ENCODE assay signal across 15 cellular contexts in genomic region chr2:120257522-120257921, GRCh38. TPM values are rescaled to one million over a fixed set of nuclear protein-coding genes. Genes with fewer than 3 reads are reported as not detected.
DNase-seq lines count a peak whose midpoint lies in the region; ATAC-seq, FAIRE-seq and TF ChIP-seq lines count a peak whose summit lies in the region.
"Had no signal": no experiment of that assay in that cellular context is flagged by ENCODE, and none has a peak within 500 bp of the region (broad histone marks: within the 10 kb centered on the region; RNA-seq: fewer than 3 reads in every experiment).

No MANE protein-coding gene starts in this region.

- no peak for DNase-seq in activated CD4-positive, alpha-beta memory T cell treated with anti-CD3 and anti-CD28 coated beads, Interleukin-2, amount 10 ng/mL, durations not matched to agents 7 days and 5 days
- no peak for DNase-seq in activated CD4-positive, alpha-beta memory T cell treated with anti-CD3 and anti-CD28 coated beads for 36 hours
- peak; percentile 51 for DNase-seq in NB4 (ENCODE audit: low read depth)
- peak in 1 of 4 experiments; percentile 64 for DNase-seq in K562 (ENCODE audit: extremely low read depth in 1 of 4, low spot score in 3 of 4)
- no peak for DNase-seq in cortex of kidney (lab: John Stamatoyannopoulos, UW)
- no peak for DNase-seq in SW480 (ENCODE audit: low spot score)
- DNase-seq in NCI-H774 (lab: John Stamatoyannopoulos, UW): no peak
- DNase-seq: activated CD4-positive, CD25-positive, alpha-beta regulatory T cell; activated CD8-positive, alpha-beta memory T cell treated with anti-CD3 and anti-CD28 coated beads, Interleukin-2, amount 50 U/mL, for 48 hours; activated naive CD8-positive, alpha-beta T cell treated with anti-CD3 and anti-CD28 coated beads, Interleukin-2, amount 10 ng/mL, durations not matched to agents 7 days and 5 days; gastrocnemius medialis; GOT3; NCI-H2029 had no signal

- peak overlapping the region; percentile 25; the same call in 1 of the 3 replicates for H3K27ac ChIP-seq in K562 (ENCODE audit: extremely low read depth, low read depth, low read length)
- H3K27ac ChIP-seq: gastrocnemius medialis, SJSA1 had no signal

- H3K4me1 ChIP-seq in K562 (replicated peaks in 1 of 2; ENCODE audit: control insufficient read depth in 2 of 2, insufficient read depth in 2 of 2, low read length in 2 of 2): peaks cover 23 to 39% of the 10 kb centered on the region in 2 experiments

- in situ Hi-C loops in K562 (cut with MboI): no loop called here

- no peak overlapping the region for H3K4me3 Mint-ChIP-seq in activated CD4-positive, alpha-beta memory T cell treated with anti-CD3 and anti-CD28 coated beads, Interleukin-2, amount 10 ng/mL, durations not matched to agents 7 days and 5 days
- H3K4me3 Mint-ChIP-seq in activated CD4-positive, alpha-beta memory T cell treated with anti-CD3 and anti-CD28 coated beads for 36 hours: no peak overlapping the region
- peak overlapping the region; percentile 27 for H3K4me3 Mint-ChIP-seq in stimulated activated memory B cell treated with anti-CD40 and anti-IgM and Interleukin-4, amounts not matched to agents 10 μg/mL and 1 μg/mL and 100 μg/mL, for 72 hours
- H3K4me3 Mint-ChIP-seq: activated naive CD8-positive, alpha-beta T cell treated with anti-CD3 and anti-CD28 coated beads, Interleukin-2, amount 10 ng/mL, durations not matched to agents 7 days and 5 days had no signal

- BruUV-seq in K562 (replicated peaks; lab: Mats Ljungman, UMichigan): no TSS peak

- H3K27me3 ChIP-seq in K562 (ENCODE audit: control insufficient read depth in 2 of 2, insufficient read depth in 2 of 2, low read length in 2 of 2): no peaks in the 10 kb centered on the region
- H3K27me3 ChIP-seq: gastrocnemius medialis, SJSA1 had no signal

- WGBS in K562 (ENCODE audit: insufficient coverage, low coverage, missing lambda C conversion rate): 0% methylated on average over 1 of the region's 1 CpG

- POLR2A ChIA-PET in activated CD4-positive, alpha-beta memory T cell treated with anti-CD3 and anti-CD28 coated beads, Interleukin-2, amount 10 ng/mL, durations not matched to agents 7 days and 5 days (lab: Charles Lee): interaction anchor here (0.9 to 1.0 kb wide), 3 partner anchors 26 to 34 kb away, joined by 3 to 5 read pairs (median 3); partner anchors contain the start of gene TMEM185B
- POLR2A ChIA-PET in activated CD4-positive, alpha-beta memory T cell treated with anti-CD3 and anti-CD28 coated beads for 36 hours (lab: Charles Lee): interaction anchor here (1.5 kb wide), 1 partner anchor 26 kb away, joined by 7 read pairs; no protein-coding TSS in a partner anchor
- POLR2A ChIA-PET in K562 (lab: Yijun Ruan, JAX): interaction anchor here (1.1 to 1.8 kb wide), 3 partner anchors 11 to 35 kb away, joined by 3 to 4 read pairs (median 3); no protein-coding TSS in a partner anchor

- H3K79me2 ChIP-seq in K562 (ENCODE audit: control insufficient read depth, insufficient read depth, low read length): peaks cover 68% of the 10 kb centered on the region

- intact Hi-C loops in activated CD4-positive, alpha-beta memory T cell treated with anti-CD3 and anti-CD28 coated beads for 36 hours (cut with micrococcal nuclease): no loop called here
- intact Hi-C loops in K562 (cut with micrococcal nuclease): no loop called here

- H4K20me1 ChIP-seq in K562 (replicated peaks; ENCODE audit: control insufficient read depth, insufficient read depth, low read length): peaks cover 13% of the 10 kb centered on the region

- no peak for ATAC-seq in K562
- ATAC-seq in stimulated activated memory B cell treated with anti-CD40 and anti-IgM and Interleukin-4, amounts not matched to agents 10 μg/mL and 1 μg/mL and 100 μg/mL, for 72 hours: no peak
- ATAC-seq: gastrocnemius medialis had no signal

- no peaks in the 10 kb centered on the region for H3K27me3 Mint-ChIP-seq in activated CD4-positive, alpha-beta memory T cell treated with anti-CD3 and anti-CD28 coated beads, Interleukin-2, amount 10 ng/mL, durations not matched to agents 7 days and 5 days
- no peaks in the 10 kb centered on the region for H3K27me3 Mint-ChIP-seq in activated CD4-positive, alpha-beta memory T cell treated with anti-CD3 and anti-CD28 coated beads for 36 hours
- no peaks in the 10 kb centered on the region for H3K27me3 Mint-ChIP-seq in stimulated activated memory B cell treated with anti-CD40 and anti-IgM and Interleukin-4, amounts not matched to agents 10 μg/mL and 1 μg/mL and 100 μg/mL, for 72 hours
- H3K27me3 Mint-ChIP-seq: activated naive CD8-positive, alpha-beta T cell treated with anti-CD3 and anti-CD28 coated beads, Interleukin-2, amount 10 ng/mL, durations not matched to agents 7 days and 5 days had no signal

- peaks cover 54% of the 10 kb centered on the region for H3K4me1 Mint-ChIP-seq in activated CD4-positive, alpha-beta memory T cell treated with anti-CD3 and anti-CD28 coated beads, Interleukin-2, amount 10 ng/mL, durations not matched to agents 7 days and 5 days
- H3K4me1 Mint-ChIP-seq in activated CD4-positive, alpha-beta memory T cell treated with anti-CD3 and anti-CD28 coated beads for 36 hours (ENCODE audit: low read depth): peaks cover 48% of the 10 kb centered on the region
- H3K4me1 Mint-ChIP-seq in stimulated activated memory B cell treated with anti-CD40 and anti-IgM and Interleukin-4, amounts not matched to agents 10 μg/mL and 1 μg/mL and 100 μg/mL, for 72 hours: peaks cover 54% of the 10 kb centered on the region

- no peak for TF ChIP-seq RAD21 in K562 (CRISPR knock-in tag; conservative IDR thresholded peaks at IDR 0.05 in 1 of 2, IDR thresholded peaks at IDR 0.05 in 1 of 2)

- TF ChIP-seq CTCF in NB4 (IDR thresholded peaks at IDR 0.05; ENCODE audit: low read depth, low read length) (no peak), K562 (IDR thresholded peaks at IDR 0.05 in 2 of 3, conservative IDR thresholded peaks at IDR 0.05 in 1 of 3; ENCODE audit: insufficient read depth in 2 of 3, low read depth in 1 of 3, low read length in 3 of 3) (no peak)

- no peak for TF ChIP-seq EP300 in K562 (IDR thresholded peaks at IDR 0.05; ENCODE audit: low read length)

- H3K9me3 ChIP-seq in K562 (replicated peaks; ENCODE audit: control insufficient read depth, insufficient read depth, low read depth, low read length): peaks cover 2% of the 10 kb centered on the region; the same call in 1 of the 2 replicates
- H3K9me3 ChIP-seq: gastrocnemius medialis had no signal

- peaks cover 56% of the 10 kb centered on the region for H3K36me3 Mint-ChIP-seq in activated CD4-positive, alpha-beta memory T cell treated with anti-CD3 and anti-CD28 coated beads, Interleukin-2, amount 10 ng/mL, durations not matched to agents 7 days and 5 days (ENCODE audit: low read depth)
- H3K36me3 Mint-ChIP-seq in activated CD4-positive, alpha-beta memory T cell treated with anti-CD3 and anti-CD28 coated beads for 36 hours: peaks cover 32% of the 10 kb centered on the region
- H3K36me3 Mint-ChIP-seq in stimulated activated memory B cell treated with anti-CD40 and anti-IgM and Interleukin-4, amounts not matched to agents 10 μg/mL and 1 μg/mL and 100 μg/mL, for 72 hours: peaks cover 44% of the 10 kb centered on the region

- H3K27ac Mint-ChIP-seq in activated CD4-positive, alpha-beta memory T cell treated with anti-CD3 and anti-CD28 coated beads, Interleukin-2, amount 10 ng/mL, durations not matched to agents 7 days and 5 days: peak overlapping the region; percentile 60
- no peak overlapping the region for H3K27ac Mint-ChIP-seq in activated CD4-positive, alpha-beta memory T cell treated with anti-CD3 and anti-CD28 coated beads for 36 hours
- H3K27ac Mint-ChIP-seq in stimulated activated memory B cell treated with anti-CD40 and anti-IgM and Interleukin-4, amounts not matched to agents 10 μg/mL and 1 μg/mL and 100 μg/mL, for 72 hours: peak overlapping the region; percentile 67

- CTCF ChIA-PET in activated CD4-positive, alpha-beta memory T cell treated with anti-CD3 and anti-CD28 coated beads, Interleukin-2, amount 10 ng/mL, durations not matched to agents 7 days and 5 days (lab: Charles Lee): interaction anchor here (1.0 to 3.4 kb wide), 5 partner anchors 9 to 83 kb away, joined by 3 to 18 read pairs (median 4); no protein-coding TSS in a partner anchor
- CTCF ChIA-PET in activated CD4-positive, alpha-beta memory T cell treated with anti-CD3 and anti-CD28 coated beads for 36 hours (lab: Charles Lee): interaction anchor here (1.2 to 1.4 kb wide), 2 partner anchors 26 to 55 kb away, joined by 3 read pairs; no protein-coding TSS in a partner anchor
- CTCF ChIA-PET in K562 (lab: Yijun Ruan, JAX; ENCODE audit: low intra/inter-chr PET ratio): no interaction called here

- peaks cover 7% of the 10 kb centered on the region; the same call in 2 of the 3 replicates for H3K36me3 ChIP-seq in K562 (ENCODE audit: control insufficient read depth, insufficient read depth, low read length)
- H3K36me3 ChIP-seq: gastrocnemius medialis had no signal

- H3K9me3 Mint-ChIP-seq in activated CD4-positive, alpha-beta memory T cell treated with anti-CD3 and anti-CD28 coated beads, Interleukin-2, amount 10 ng/mL, durations not matched to agents 7 days and 5 days: peaks cover 11% of the 10 kb centered on the region
- H3K9me3 Mint-ChIP-seq in activated CD4-positive, alpha-beta memory T cell treated with anti-CD3 and anti-CD28 coated beads for 36 hours: peaks cover 10% of the 10 kb centered on the region
- H3K9me3 Mint-ChIP-seq in stimulated activated memory B cell treated with anti-CD40 and anti-IgM and Interleukin-4, amounts not matched to agents 10 μg/mL and 1 μg/mL and 100 μg/mL, for 72 hours: peaks cover 12% of the 10 kb centered on the region

- TF ChIP-seq POLR2A in NB4 (IDR thresholded peaks at IDR 0.05; ENCODE audit: extremely low read depth, insufficient read length) (no peak), K562 (conservative IDR thresholded peaks at IDR 0.05) (no peak)

- no peak overlapping the region for H2AFZ ChIP-seq in K562 (ENCODE audit: low read depth, low read length)

- no peak overlapping the region for H3K4me2 ChIP-seq in K562 (ENCODE audit: insufficient read depth, low read length)

- no peak overlapping the region for H3K9ac ChIP-seq in K562 (ENCODE audit: insufficient read depth in 1 of 2, low read depth in 2 of 2, low read length in 2 of 2)

- H3K4me3 ChIP-seq in NB4 (ENCODE audit: low read depth, low read length) (peak overlapping the region; percentile 2), K562 (no peak overlapping the region)
- H3K4me3 ChIP-seq: gastrocnemius medialis, SJSA1 had no signal

- FAIRE-seq in K562 (lab: Jason Lieb, UNC): no peak

- no peaks in the 10 kb centered on the region for H3K9me1 ChIP-seq in K562 (ENCODE audit: control insufficient read depth, insufficient read depth, low read length)

RNA-seq across cellular contexts. Expression of gene RALB, which starts 4.9 kb away (rescaled TPM):
- 10 to 100 TPM; 59.2 to 59.3 TPM for total RNA-seq in activated CD4-positive, alpha-beta memory T cell treated with anti-CD3 and anti-CD28 coated beads, Interleukin-2, amount 10 ng/mL, durations not matched to agents 7 days and 5 days
- total RNA-seq in activated CD4-positive, alpha-beta memory T cell treated with anti-CD3 and anti-CD28 coated beads for 36 hours: 10 to 100 TPM; 52.5 to 52.9 TPM
- total RNA-seq in K562 (2011; cell fraction: chromatin; rRNA removed; ENCODE audit: low replicate concordance): 8.4 and 11.1 TPM in 2 replicates
- total RNA-seq in K562 (2011; cell fraction: nucleolus; rRNA removed): 7.0 and 9.2 TPM in 2 replicates
- 10.0 and 20.5 TPM in 2 replicates for total RNA-seq in K562 (2011; cell fraction: nucleoplasm; rRNA removed)
- 32.6 and 38.2 TPM in 2 replicates for total RNA-seq in K562 (2014; rRNA removed)
- total RNA-seq in K562 (2014; rRNA removed; fragmentation: Illumina TruSeq; extraction: Trizol): 38.4 and 42.0 TPM in 2 replicates
- 58.1 and 65.6 TPM in 2 replicates for total RNA-seq in K562 (2015; rRNA removed; fragmentation: Illumina TruSeq; extraction: Trizol)
- total RNA-seq in K562 (2021): 30.9 and 31.6 TPM in 2 replicates
- 53.5 and 64.2 TPM in 2 replicates for polyA plus RNA-seq in K562 (2011; rRNA removed)
- polyA plus RNA-seq in K562 (2011; cell fraction: cytosol; rRNA removed): 26.9 and 46.9 TPM in 2 replicates
- 11.6 and 15.0 TPM in 2 replicates for polyA plus RNA-seq in K562 (2011; cell fraction: nucleus; rRNA removed)
- 67.0 TPM in 2 replicates for polyA plus RNA-seq in K562 (2012)
- 48.1 and 56.8 TPM in 2 replicates for polyA plus RNA-seq in K562 (2014; fragmentation: Illumina TruSeq; extraction: Trizol)
- 10 to 100 TPM; 14.8 to 29.9 TPM for polyA plus RNA-seq in K562 (2014; fragmentation: Nextera tagmentation; extraction: Ambion mirVana)
- 41.1 and 46.6 TPM in 2 replicates for polyA plus RNA-seq in K562 (2014; rRNA removed)
- polyA minus RNA-seq in K562 (2011; rRNA and poly(A)+ RNA removed): 38.1 and 47.9 TPM in 2 replicates
- polyA minus RNA-seq in K562 (2011; cell fraction: cytosol; rRNA and poly(A)+ RNA removed): 17.7 and 19.5 TPM in 2 replicates
- polyA minus RNA-seq in K562 (2011; cell fraction: nucleus; rRNA and poly(A)+ RNA removed): 7.8 and 12.8 TPM in 2 replicates

RNA-seq across cellular contexts. Expression of gene TMEM185B, which starts 34.3 kb away (rescaled TPM):
- total RNA-seq in activated CD4-positive, alpha-beta memory T cell treated with anti-CD3 and anti-CD28 coated beads, Interleukin-2, amount 10 ng/mL, durations not matched to agents 7 days and 5 days: 10 to 100 TPM; 19.2 to 21.8 TPM
- 10 to 100 TPM; 19.4 to 19.7 TPM for total RNA-seq in activated CD4-positive, alpha-beta memory T cell treated with anti-CD3 and anti-CD28 coated beads for 36 hours
- 24.9 and 37.8 TPM in 2 replicates for total RNA-seq in K562 (2011; cell fraction: chromatin; rRNA removed; ENCODE audit: low replicate concordance)
- total RNA-seq in K562 (2011; cell fraction: nucleolus; rRNA removed): 22.9 and 35.9 TPM in 2 replicates
- total RNA-seq in K562 (2011; cell fraction: nucleoplasm; rRNA removed): 26.7 and 29.2 TPM in 2 replicates
- 17.8 and 26.9 TPM in 2 replicates for total RNA-seq in K562 (2014; rRNA removed)
- total RNA-seq in K562 (2014; rRNA removed; fragmentation: Illumina TruSeq; extraction: Trizol): 11.2 TPM in 2 replicates
- 11.5 and 11.6 TPM in 2 replicates for total RNA-seq in K562 (2015; rRNA removed; fragmentation: Illumina TruSeq; extraction: Trizol)
- total RNA-seq in K562 (2021): 26.3 and 27.3 TPM in 2 replicates
- 8.7 and 12.1 TPM in 2 replicates for polyA plus RNA-seq in K562 (2011; rRNA removed)
- polyA plus RNA-seq in K562 (2011; cell fraction: cytosol; rRNA removed): 10.8 and 16.1 TPM in 2 replicates
- 19.2 and 23.5 TPM in 2 replicates for polyA plus RNA-seq in K562 (2011; cell fraction: nucleus; rRNA removed)
- polyA plus RNA-seq in K562 (2012): 22.9 and 28.1 TPM in 2 replicates
- 23.4 and 28.2 TPM in 2 replicates for polyA plus RNA-seq in K562 (2014; fragmentation: Illumina TruSeq; extraction: Trizol)
- 1 to 10 TPM; 2.9 to 3.2 TPM for polyA plus RNA-seq in K562 (2014; fragmentation: Nextera tagmentation; extraction: Ambion mirVana)
- 12.0 and 14.6 TPM in 2 replicates for polyA plus RNA-seq in K562 (2014; rRNA removed)
- polyA minus RNA-seq in K562 (2011; rRNA and poly(A)+ RNA removed): 8.3 and 8.6 TPM in 2 replicates
- 7.0 and 8.9 TPM in 2 replicates for polyA minus RNA-seq in K562 (2011; cell fraction: cytosol; rRNA and poly(A)+ RNA removed)
- polyA minus RNA-seq in K562 (2011; cell fraction: nucleus; rRNA and poly(A)+ RNA removed): 9.2 and 13.6 TPM in 2 replicates
